In the genomic region with DNA sequence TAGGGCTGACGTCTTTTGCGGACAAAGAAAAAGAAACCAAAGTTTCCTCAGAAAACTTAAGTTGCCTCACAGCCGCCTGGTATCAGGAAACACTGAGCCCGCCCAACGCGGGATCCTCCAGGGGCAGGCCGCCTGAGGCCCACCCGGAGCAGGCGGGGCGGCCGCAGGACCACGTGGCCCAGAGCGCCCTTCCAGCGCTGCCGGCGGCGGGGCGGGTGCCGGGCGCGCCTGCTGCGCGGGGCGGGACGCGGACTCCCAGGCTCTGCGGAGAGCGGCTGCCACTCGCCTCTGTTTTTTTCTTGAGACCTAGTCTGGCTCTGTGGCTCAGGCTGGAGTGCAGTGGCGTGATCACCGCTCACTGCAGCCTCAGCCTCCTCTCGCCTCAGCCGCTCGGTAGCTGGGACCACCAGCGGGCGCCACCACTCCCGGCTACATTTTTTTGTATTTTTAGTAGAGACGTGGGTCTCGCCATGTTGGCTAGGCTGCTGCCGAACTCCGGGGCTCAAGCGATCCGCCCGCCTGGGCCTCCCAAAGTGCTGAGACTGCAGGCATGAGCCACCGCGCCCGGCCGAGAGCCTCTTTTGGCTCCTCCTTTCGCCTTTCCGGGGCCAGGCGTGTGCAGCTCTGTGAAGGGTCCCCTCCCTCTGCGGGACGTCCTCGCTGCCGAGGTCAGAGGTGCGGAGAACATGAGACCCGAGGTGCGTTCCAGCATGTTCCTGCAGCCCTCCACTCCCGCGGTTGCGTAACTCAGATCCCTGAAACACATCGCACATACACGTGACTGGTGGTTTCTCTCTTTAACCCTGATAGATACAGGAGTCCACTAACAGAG, we compare ENCODE assay signal across 8 cellular contexts. TPM values are rescaled to one million over a fixed set of nuclear protein-coding genes. Genes with fewer than 3 reads are reported as not detected.
DNase-seq lines count a peak whose midpoint lies in the region; ATAC-seq and TF ChIP-seq lines count a peak whose summit lies in the region.

No MANE protein-coding gene starts in this region.

- H3K36me3 ChIP-seq in HUES48 (ENCODE audit: control insufficient read depth, insufficient read depth, low read length) (no peaks in the 10 kb centered on the region), thoracic aorta (no peaks in the 10 kb centered on the region)

- H3K27ac ChIP-seq in HUES48 (ENCODE audit: low read depth, low read length) = peak overlapping the region; percentile 67
- H3K27ac ChIP-seq in thoracic aorta = peak overlapping the region; percentile 97 to 99

- ATAC-seq in GM21390 (IDR thresholded peaks at IDR 0.05; ENCODE audit: unreplicated experiment) (peak; percentile 85), thoracic aorta (ENCODE audit: insufficient number of reproducible peaks, low FRiP score, low read depth) (peak; percentile 81)

- H3K4me1 ChIP-seq in HUES48 (ENCODE audit: control insufficient read depth, insufficient read depth, low read length) = peaks cover 3% of the 10 kb centered on the region; the same call in 1 of the 2 replicates
- H3K4me1 ChIP-seq in thoracic aorta (ENCODE audit: control insufficient read depth in 1 of 2, low read depth in 2 of 2) = peaks cover 8 to 12% of the 10 kb centered on the region in 2 donors

- H3K4me3 ChIP-seq in HUES48 (ENCODE audit: low read depth, low read length) = peak overlapping the region; percentile 57
- peak overlapping the region; percentile 76 for H3K4me3 ChIP-seq in thoracic aorta

- TF ChIP-seq CTCF in thoracic aorta (IDR thresholded peaks at IDR 0.05) = no peak

- H3K9me3 ChIP-seq in HUES48 (ENCODE audit: control insufficient read depth, insufficient read depth, low read length) = no peaks in the 10 kb centered on the region
- H3K9me3 ChIP-seq in thoracic aorta = no peaks in the 10 kb centered on the region

- DNase-seq in DMS53 treated with DMSO at 0.1 percent for 48 hours (lab: John Stamatoyannopoulos, UW; ENCODE audit: unreplicated experiment) = peak; percentile 67
- DNase-seq in SK-N-DZ (ENCODE audit: low spot score) = peak; percentile 47
- DNase-seq in activated naive CD4-positive, alpha-beta T cell treated with anti-CD3 and anti-CD28 coated beads, Interleukin-2, amount 50 U/mL, for 16 hours = peak; percentile 79
- peak; percentile 85 for DNase-seq in globus pallidus (ENCODE audit: low spot score)
- peak; percentile 15 to 90 (median 78) for DNase-seq in nucleus accumbens (lab: John Stamatoyannopoulos, UW)
- DNase-seq in thoracic aorta (ENCODE audit: low spot score) = peak; percentile 56

- H3K9ac ChIP-seq in HUES48 (ENCODE audit: low read depth, low read length) = peak overlapping the region; percentile 66

- H3K27me3 ChIP-seq in HUES48 (ENCODE audit: control insufficient read depth, insufficient read depth, low read length) (peaks cover 9% of the 10 kb centered on the region), thoracic aorta (replicated peaks; ENCODE audit: insufficient read depth) (no peaks in the 10 kb centered on the region)

RNA-seq across cellular contexts. Expression of a gene that starts 11.6 kb away (rescaled TPM):
- polyA plus RNA-seq in SK-N-DZ (2014; cell fraction: cytosol; rRNA removed) = 164 and 165 TPM in 2 replicates
- polyA plus RNA-seq in SK-N-DZ (2014; cell fraction: nucleus; rRNA removed) = 49.1 and 84.0 TPM in 2 replicates
- 100 to 1,000 TPM in 1 of 2 donors, 10 to 100 TPM in 1; 86.6 to 137 TPM for total RNA-seq in thoracic aorta

RNA-seq across cellular contexts. Expression of a gene that starts 16.3 kb away (rescaled TPM):
- 2.9 and 4.2 TPM in 2 replicates for polyA plus RNA-seq in SK-N-DZ (2014; cell fraction: cytosol; rRNA removed)
- 2.2 and 2.6 TPM in 2 replicates for polyA plus RNA-seq in SK-N-DZ (2014; cell fraction: nucleus; rRNA removed)
- total RNA-seq in thoracic aorta = 10 to 100 TPM in 1 of 2 donors, 1 to 10 TPM in 1; 8.6 to 19.6 TPM

RNA-seq across cellular contexts. Expression of a gene that starts 49.1 kb away (rescaled TPM):
- not detected in 2 replicates for polyA plus RNA-seq in SK-N-DZ (2014; cell fraction: cytosol; rRNA removed)
- polyA plus RNA-seq in SK-N-DZ (2014; cell fraction: nucleus; rRNA removed) = not detected in 2 replicates
- not detected for total RNA-seq in thoracic aorta

Comparison
In these comparisons a context has a peak if more than half of its experiments do, and no peak if none do; other contexts are left out.
1. Peak in every context shown above with its lines: DNase-seq, ATAC-seq, H3K4me3 ChIP-seq and H3K27ac ChIP-seq.